ENCODE assay signal across 5 cellular contexts in genomic region chr16:65735575-65735974, GRCh38.
A peak's percentile ranks its signal among the peaks of the same experiment; 100 is the strongest.
DNase-seq lines count a peak whose midpoint lies in the region; ATAC-seq, FAIRE-seq and TF ChIP-seq lines count a peak whose summit lies in the region.
"Not testable (repeated sequence)": the region's sequence is repeated elsewhere in the genome, so short reads cannot be mapped to it uniquely, and the experiment has no call there.

No MANE protein-coding gene starts in this region.

- H3K4me1 ChIP-seq in mammary epithelial cell (ENCODE audit: insufficient read depth, low read length), result peaks cover 14% of the 10 kb centered on the region
- peaks cover 28% of the 10 kb centered on the region for H3K4me1 ChIP-seq in foreskin keratinocyte
- H3K4me1 ChIP-seq in keratinocyte (ENCODE audit: control insufficient read depth, extremely low read depth, insufficient read depth, low read length), result peaks cover 24% of the 10 kb centered on the region

- CTCF ChIA-PET in mammary epithelial cell (lab: Charles Lee; ENCODE audit: low non-redundant PET), result not testable (repeated sequence)

- H3K4me2 ChIP-seq in mammary epithelial cell (ENCODE audit: insufficient read depth, low read depth, low read length); keratinocyte (ENCODE audit: control insufficient read depth, extremely low read depth, insufficient read depth, low read depth, low read length): not testable (repeated sequence)

- H3K9me1 ChIP-seq in keratinocyte (ENCODE audit: control insufficient read depth, extremely low read depth, insufficient read depth, low read length), result not testable (repeated sequence)

- dilution Hi-C loops in mammary epithelial cell (cut with HindIII; ENCODE audit: low sequenced_read_pairs); keratinocyte (cut with MboI; ENCODE audit: extremely low pct_ligation_motif_present, low sequenced_read_pairs): not testable (repeated sequence)

- DNase-seq in A172 (ENCODE audit: low spot score) (peak; percentile 30), mammary epithelial cell (peak; percentile 48), epithelial cell of esophagus (ENCODE audit: low read depth) (peak; percentile 71), foreskin keratinocyte (peak; percentile 36 to 63), keratinocyte (ENCODE audit: low read depth, low spot score) (peak; percentile 26)

- H3K9me3 ChIP-seq in mammary epithelial cell (replicated peaks; ENCODE audit: insufficient read depth, low read length); keratinocyte (ENCODE audit: control insufficient read depth, low read depth, low read length): not testable (repeated sequence)

- not testable (repeated sequence) for H3K27ac ChIP-seq in mammary epithelial cell (ENCODE audit: insufficient read depth, low read depth, low read length)
- peak overlapping the region; percentile 77 for H3K27ac ChIP-seq in foreskin keratinocyte
- H3K27ac ChIP-seq in keratinocyte (ENCODE audit: control insufficient read depth, insufficient read depth, low read length), result peak overlapping the region; percentile 33

- peak; percentile 74 for ATAC-seq in foreskin keratinocyte

- in situ Hi-C loops in mammary epithelial cell (cut with MboI; ENCODE audit: low sequenced_read_pairs in 2 of 2), result not testable (repeated sequence)

- intact Hi-C loops in mammary epithelial cell (cut with micrococcal nuclease), result not testable (repeated sequence)

- H4K20me1 ChIP-seq in mammary epithelial cell (ENCODE audit: insufficient read depth, low read length); keratinocyte (ENCODE audit: control insufficient read depth, extremely low read depth, insufficient read depth, low read length): not testable (repeated sequence)

- not testable (repeated sequence) for H3K79me2 ChIP-seq in mammary epithelial cell (ENCODE audit: insufficient read depth, low read length); keratinocyte (ENCODE audit: control insufficient read depth, insufficient read depth, low read length)

- not testable (repeated sequence) for H3K9ac ChIP-seq in mammary epithelial cell (ENCODE audit: insufficient read depth, low read length); keratinocyte (ENCODE audit: control insufficient read depth, extremely low read depth, insufficient read depth, low read length)

- TF ChIP-seq CTCF in mammary epithelial cell (conservative IDR thresholded peaks at IDR 0.05 in 1 of 2, IDR thresholded peaks at IDR 0.05 in 1 of 2; ENCODE audit: extremely low read depth in 1 of 2, insufficient read depth in 1 of 2, low read depth in 1 of 2, low read length in 2 of 2); epithelial cell of esophagus (IDR thresholded peaks at IDR 0.05; ENCODE audit: insufficient read depth, low read depth, low read length, missing control alignments); foreskin keratinocyte (conservative IDR thresholded peaks at IDR 0.05); keratinocyte (optimal IDR thresholded peaks at IDR 0.05 in 1 of 3, IDR thresholded peaks at IDR 0.05 in 1 of 3, conservative IDR thresholded peaks at IDR 0.05 in 1 of 3; ENCODE audit: extremely low read depth in 1 of 3, insufficient read depth in 2 of 3, low read length in 3 of 3): not testable (repeated sequence)

- H2AFZ ChIP-seq in mammary epithelial cell (ENCODE audit: low read depth, low read length) (peak overlapping the region; percentile 44), keratinocyte (ENCODE audit: control insufficient read depth, low read length) (peak overlapping the region; percentile 28)

- not testable (repeated sequence) for H3K4me3 ChIP-seq in mammary epithelial cell (replicated peaks in 1 of 3; ENCODE audit: insufficient read depth in 1 of 3, low read depth in 2 of 3, low read length in 3 of 3); epithelial cell of esophagus (ENCODE audit: low read length); keratinocyte (ENCODE audit: control insufficient read depth in 2 of 3, extremely low read depth in 1 of 3, insufficient read depth in 2 of 3, low read depth in 1 of 3, low read length in 3 of 3)

- FAIRE-seq in keratinocyte (lab: Jason Lieb, UNC), result not testable (repeated sequence)

- H3K27me3 ChIP-seq in mammary epithelial cell (ENCODE audit: insufficient read depth, low read length); foreskin keratinocyte; keratinocyte (ENCODE audit: control insufficient read depth, extremely low read depth, insufficient read depth, low read length): not testable (repeated sequence)

- not testable (repeated sequence) for H3K36me3 ChIP-seq in mammary epithelial cell (ENCODE audit: insufficient read depth, low read length); keratinocyte (ENCODE audit: control insufficient read depth in 2 of 2, extremely low read depth in 1 of 2, insufficient read depth in 2 of 2, low read length in 2 of 2)

- not testable (repeated sequence) for BruUV-seq in mammary epithelial cell (replicated peaks; lab: Mats Ljungman, UMichigan)
